Comparison of ENCODE assay signal across 28 cellular contexts in the genomic region with DNA sequence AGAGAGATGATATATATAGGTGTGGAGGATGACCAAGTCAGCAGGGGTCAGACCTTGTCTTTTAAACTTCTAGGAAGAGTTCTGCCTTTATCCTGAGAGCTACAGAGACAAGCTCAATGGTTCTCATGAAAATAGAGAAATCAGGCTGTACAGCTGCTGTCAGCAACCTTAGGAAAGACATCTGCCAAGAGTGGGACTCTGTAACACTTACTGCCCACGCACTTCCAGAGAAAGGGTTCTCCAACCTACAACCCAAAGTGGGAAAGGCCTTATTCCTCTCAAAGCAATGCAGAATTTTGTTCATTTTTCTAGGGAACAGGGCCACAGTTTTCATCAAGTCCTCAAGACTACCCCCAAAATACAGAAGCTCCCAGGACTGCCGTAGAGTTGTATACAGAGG.
"Had no signal": no experiment of that assay in that cellular context is flagged by ENCODE, and none has a peak within 500 bp of the region (broad histone marks: within the 10 kb centered on the region; RNA-seq: fewer than 3 reads in every experiment).

No MANE protein-coding gene starts in this region.

- H3K27me3 Mint-ChIP-seq: memory B cell; progenitor cell of endocrine pancreas; stimulated activated naive CD8-positive, alpha-beta T cell treated with anti-CD3 and anti-CD28 coated beads, Interleukin-15, Interleukin-2, amounts not matched to agents 100 ng/mL and 50 ng/mL, for 24 hours had no signal

- H3K27ac Mint-ChIP-seq: effector memory CD8-positive, alpha-beta T cell; immature natural killer cell; memory B cell; natural killer cell; neural progenitor cell; progenitor cell of endocrine pancreas; stimulated activated effector memory CD8-positive, alpha-beta T cell treated with anti-CD3 and anti-CD28 coated beads, Interleukin-12 subunit alpha, Interleukin-12 subunit beta, amount 100 ng/mL, for 72 hours; stimulated activated naive CD8-positive, alpha-beta T cell treated with anti-CD3 and anti-CD28 coated beads, Interleukin-15, Interleukin-2, amounts not matched to agents 100 ng/mL and 50 ng/mL, for 24 hours had no signal

- H3K9ac ChIP-seq: neural progenitor cell, parathyroid adenoma had no signal

- ATAC-seq: effector memory CD8-positive, alpha-beta T cell; heart right ventricle; left ventricle myocardium superior; natural killer cell; stimulated activated effector memory CD8-positive, alpha-beta T cell treated with anti-CD3 and anti-CD28 coated beads, Interleukin-12 subunit alpha, Interleukin-12 subunit beta, amount 100 ng/mL, for 72 hours had no signal

- H3K9me3 Mint-ChIP-seq: effector memory CD8-positive, alpha-beta T cell; immature natural killer cell; memory B cell; natural killer cell; stimulated activated effector memory CD8-positive, alpha-beta T cell treated with anti-CD3 and anti-CD28 coated beads, Interleukin-12 subunit alpha, Interleukin-12 subunit beta, amount 100 ng/mL, for 72 hours; stimulated activated naive CD8-positive, alpha-beta T cell treated with anti-CD3 and anti-CD28 coated beads, Interleukin-15, Interleukin-2, amounts not matched to agents 100 ng/mL and 50 ng/mL, for 24 hours had no signal

- H3K4me2 ChIP-seq: neural progenitor cell had no signal

- H3K4me3 Mint-ChIP-seq: effector memory CD8-positive, alpha-beta T cell; immature natural killer cell; memory B cell; natural killer cell; neural progenitor cell; stimulated activated effector memory CD8-positive, alpha-beta T cell treated with anti-CD3 and anti-CD28 coated beads, Interleukin-12 subunit alpha, Interleukin-12 subunit beta, amount 100 ng/mL, for 72 hours; stimulated activated naive CD8-positive, alpha-beta T cell treated with anti-CD3 and anti-CD28 coated beads, Interleukin-15, Interleukin-2, amounts not matched to agents 100 ng/mL and 50 ng/mL, for 24 hours had no signal

- H3K4me3 ChIP-seq: coronary artery, esophagus squamous epithelium, heart right ventricle, lung, neural progenitor cell, right atrium auricular region, thoracic aorta, tibial nerve, upper lobe of left lung, uterus had no signal

- H3K36me3 Mint-ChIP-seq: immature natural killer cell; natural killer cell; neural progenitor cell; stimulated activated effector memory CD8-positive, alpha-beta T cell treated with anti-CD3 and anti-CD28 coated beads, Interleukin-12 subunit alpha, Interleukin-12 subunit beta, amount 100 ng/mL, for 72 hours had no signal

- H3K27ac ChIP-seq: coronary artery, esophagus squamous epithelium, heart right ventricle, neural progenitor cell, parathyroid adenoma, right atrium auricular region, thoracic aorta, tibial nerve, upper lobe of left lung had no signal

- H3K4me1 ChIP-seq: esophagus squamous epithelium, neural progenitor cell, parathyroid adenoma, right atrium auricular region had no signal

- H3K79me2 ChIP-seq: parathyroid adenoma had no signal

- H3K4me1 Mint-ChIP-seq: immature natural killer cell; memory B cell; natural killer cell; neural progenitor cell; stimulated activated effector memory CD8-positive, alpha-beta T cell treated with anti-CD3 and anti-CD28 coated beads, Interleukin-12 subunit alpha, Interleukin-12 subunit beta, amount 100 ng/mL, for 72 hours had no signal

- H2AFZ ChIP-seq: neural progenitor cell, parathyroid adenoma had no signal

- DNase-seq: effector memory CD8-positive, alpha-beta T cell; erythroblast; esophagus squamous epithelium; foreskin melanocyte; glutamatergic neuron; heart right ventricle; hippocampal formation; immature natural killer cell; islet precursor cell; kidney glomerular epithelial cell; left colon; left ventricle myocardium superior; natural killer cell; stimulated activated CD4-positive, alpha-beta T cell treated with anti-CD3 and anti-CD28 coated beads, Interleukin-2, amount 100 ng/mL, for 24 hours; stimulated activated CD4-positive, alpha-beta T cell treated with anti-CD3 and anti-CD28 coated beads, Interleukin-4, amount 100 ng/mL, for 24 hours; upper lobe of left lung had no signal

- H3K27me3 ChIP-seq: esophagus squamous epithelium, heart right ventricle, neural progenitor cell, right atrium auricular region, tibial nerve, upper lobe of left lung, uterus had no signal
